ENCODE assay signal across 17 cellular contexts in the genomic region with DNA sequence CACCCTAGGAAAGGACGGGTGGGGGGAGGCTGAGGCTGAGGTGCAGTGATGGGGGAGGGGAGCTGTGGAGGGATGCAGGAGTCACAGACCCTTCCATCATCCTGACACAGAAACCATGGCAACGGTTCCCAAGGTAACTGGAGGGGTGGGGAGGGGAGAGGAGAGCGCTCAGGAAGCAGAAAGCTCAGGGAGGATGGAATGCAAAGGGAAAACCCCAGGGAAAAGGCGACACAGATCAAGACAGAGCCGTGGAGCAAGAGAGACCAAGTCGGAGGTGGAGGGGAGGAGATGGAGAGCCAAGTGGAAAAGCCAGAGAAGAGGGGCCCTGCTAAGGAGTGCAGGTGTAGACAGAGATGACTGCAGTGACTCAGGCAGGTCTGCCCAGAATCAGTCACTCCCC. TPM values are rescaled to one million over a fixed set of nuclear protein-coding genes. Genes with fewer than 3 reads are reported as not detected.
DNase-seq lines count a peak whose midpoint lies in the region; ATAC-seq and TF ChIP-seq lines count a peak whose summit lies in the region.
"Had no signal": no experiment of that assay in that cellular context is flagged by ENCODE, and none has a peak within 500 bp of the region (broad histone marks: within the 10 kb centered on the region; RNA-seq: fewer than 3 reads in every experiment).

No MANE protein-coding gene starts in this region.

- H3K27me3 ChIP-seq in osteoblast (ENCODE audit: insufficient read depth, low read length) = peaks cover 7% of the 10 kb centered on the region
- H3K27me3 ChIP-seq in naive thymus-derived CD4-positive, alpha-beta T cell (ENCODE audit: control insufficient read depth in 2 of 2, insufficient read depth in 2 of 2, low read length in 2 of 2) = no peaks in the 10 kb centered on the region

- H3K27me3 Mint-ChIP-seq in glutamatergic neuron (ENCODE audit: unreplicated experiment) = peaks cover 22% of the 10 kb centered on the region
- peaks cover 0 to 11% (median 4%) of the 10 kb centered on the region in 5 donors for H3K27me3 Mint-ChIP-seq in naive thymus-derived CD4-positive, alpha-beta T cell

- DNase-seq in NCI-H524 (lab: John Stamatoyannopoulos, UW) = peak; percentile 60
- DNase-seq in NCI-H524 treated with DMSO at 0.1 percent for 48 hours (lab: John Stamatoyannopoulos, UW) = no peak
- DNase-seq in HEK293T (ENCODE audit: extremely low spot score) = no peak
- DNase-seq in glutamatergic neuron = peak; percentile 67
- DNase-seq in osteoblast (ENCODE audit: insufficient read length, low spot score, missing footprints) = peak; percentile 69
- DNase-seq in LoVo (ENCODE audit: low spot score) = no peak
- no peak for DNase-seq in naive thymus-derived CD4-positive, alpha-beta T cell
- DNase-seq: AML-193, Caco-2, NCI-H1436, NCI-H2081 treated with DMSO at 0.1 percent for 48 hours, NCI-H446 treated with DMSO at 0.1 percent for 48 hours, SIG-M5, SW 1271 had no signal

- H3K27ac Mint-ChIP-seq in glutamatergic neuron (ENCODE audit: unreplicated experiment) = peak overlapping the region; percentile 64
- no peak overlapping the region for H3K27ac Mint-ChIP-seq in naive thymus-derived CD4-positive, alpha-beta T cell

- H3K4me1 Mint-ChIP-seq in glutamatergic neuron (ENCODE audit: low read depth, unreplicated experiment) = peaks cover 20% of the 10 kb centered on the region
- peaks cover 0 to 11% (median 3%) of the 10 kb centered on the region in 7 donors for H3K4me1 Mint-ChIP-seq in naive thymus-derived CD4-positive, alpha-beta T cell

- H3K79me2 ChIP-seq in osteoblast (ENCODE audit: insufficient read depth, low read length) = no peaks in the 10 kb centered on the region

- no peak overlapping the region for H2AFZ ChIP-seq in osteoblast (ENCODE audit: low read length)

- no peak overlapping the region for H3K27ac ChIP-seq in osteoblast (ENCODE audit: low read depth, low read length)
- H3K27ac ChIP-seq in naive thymus-derived CD4-positive, alpha-beta T cell (ENCODE audit: low read depth, low read length) = no peak overlapping the region

- H3K36me3 Mint-ChIP-seq in glutamatergic neuron (ENCODE audit: unreplicated experiment) = peaks cover 4% of the 10 kb centered on the region
- peaks cover 0 to 5% (median 0%) of the 10 kb centered on the region in 5 donors for H3K36me3 Mint-ChIP-seq in naive thymus-derived CD4-positive, alpha-beta T cell

- H3K36me3 ChIP-seq in osteoblast (ENCODE audit: insufficient read depth, low read length) = no peaks in the 10 kb centered on the region
- no peaks in the 10 kb centered on the region for H3K36me3 ChIP-seq in naive thymus-derived CD4-positive, alpha-beta T cell (ENCODE audit: control insufficient read depth in 2 of 3, insufficient read depth in 3 of 3, low read length in 3 of 3)

- peaks cover 9% of the 10 kb centered on the region for H3K9me3 Mint-ChIP-seq in glutamatergic neuron (ENCODE audit: unreplicated experiment)
- H3K9me3 Mint-ChIP-seq in naive thymus-derived CD4-positive, alpha-beta T cell = peaks cover 0 to 3% (median 0%) of the 10 kb centered on the region in 11 donors

- TF ChIP-seq CTCF in glutamatergic neuron (IDR thresholded peaks at IDR 0.05; ENCODE audit: partially characterized antibody, unreplicated experiment) (no peak), osteoblast (IDR thresholded peaks at IDR 0.05; ENCODE audit: extremely low read depth, low read depth, low read length) (no peak)

- H3K4me2 ChIP-seq in osteoblast (ENCODE audit: insufficient read depth, low read length) = no peak overlapping the region

- POLR2A ChIA-PET in HEK293T (lab: Yijun Ruan, JAX) = no interaction called here
- POLR2A ChIA-PET in naive thymus-derived CD4-positive, alpha-beta T cell (lab: Charles Lee) = no interaction called here

- no peaks in the 10 kb centered on the region for H3K9me3 ChIP-seq in osteoblast (ENCODE audit: low read depth, low read length)
- no peaks in the 10 kb centered on the region for H3K9me3 ChIP-seq in naive thymus-derived CD4-positive, alpha-beta T cell (ENCODE audit: control insufficient read depth in 2 of 3, low read length in 3 of 3)
- H3K9me3 ChIP-seq: Caco-2 had no signal

- intact Hi-C loops in naive thymus-derived CD4-positive, alpha-beta T cell (cut with micrococcal nuclease) = no loop called here

- CTCF ChIA-PET in HEK293T (lab: Yijun Ruan, JAX) = interaction anchor here (0.6 kb wide), 1 partner anchor 216 kb away, joined by 3 read pairs; no protein-coding TSS in a partner anchor
- CTCF ChIA-PET in naive thymus-derived CD4-positive, alpha-beta T cell (lab: Charles Lee) = interaction anchor here (0.6 kb wide), 1 partner anchor 104 kb away, joined by 3 read pairs; no protein-coding TSS in a partner anchor

- no peak overlapping the region for H3K4me3 ChIP-seq in osteoblast (ENCODE audit: insufficient read depth, low read length)
- H3K4me3 ChIP-seq in naive thymus-derived CD4-positive, alpha-beta T cell (ENCODE audit: low read length) = no peak overlapping the region

- peaks cover 9% of the 10 kb centered on the region for H4K20me1 ChIP-seq in osteoblast (ENCODE audit: insufficient read depth, low read length)

- ATAC-seq in GM19324 (IDR thresholded peaks at IDR 0.05; ENCODE audit: low FRiP score, unreplicated experiment) = no peak
- no peak for ATAC-seq in naive thymus-derived CD4-positive, alpha-beta T cell

- peak overlapping the region; percentile 79 for H3K4me3 Mint-ChIP-seq in glutamatergic neuron (ENCODE audit: unreplicated experiment)
- H3K4me3 Mint-ChIP-seq in naive thymus-derived CD4-positive, alpha-beta T cell = no peak overlapping the region

- no peaks in the 10 kb centered on the region for H3K4me1 ChIP-seq in osteoblast (ENCODE audit: insufficient read depth, low read length)
- H3K4me1 ChIP-seq in naive thymus-derived CD4-positive, alpha-beta T cell (ENCODE audit: control insufficient read depth in 2 of 2, insufficient read depth in 2 of 2, low read length in 2 of 2) = no peaks in the 10 kb centered on the region
- H3K4me1 ChIP-seq: Caco-2 had no signal

TF ChIP-seq in HEK293T, 16 proteins besides CTCF, POLR2A, EP300 and RAD21:
- TF ChIP-seq, protein P1, sequence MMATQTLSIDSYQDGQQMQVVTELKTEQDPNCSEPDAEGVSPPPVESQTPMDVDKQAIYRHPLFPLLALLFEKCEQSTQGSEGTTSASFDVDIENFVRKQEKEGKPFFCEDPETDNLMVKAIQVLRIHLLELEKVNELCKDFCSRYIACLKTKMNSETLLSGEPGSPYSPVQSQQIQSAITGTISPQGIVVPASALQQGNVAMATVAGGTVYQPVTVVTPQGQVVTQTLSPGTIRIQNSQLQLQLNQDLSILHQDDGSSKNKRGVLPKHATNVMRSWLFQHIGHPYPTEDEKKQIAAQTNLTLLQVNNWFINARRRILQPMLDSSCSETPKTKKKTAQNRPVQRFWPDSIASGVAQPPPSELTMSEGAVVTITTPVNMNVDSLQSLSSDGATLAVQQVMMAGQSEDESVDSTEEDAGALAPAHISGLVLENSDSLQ (IDR thresholded peaks at IDR 0.05) = 0 out of 2 replicates have a peak, but pooled peaks have one; percentile 13
- no peak for TF ChIP-seq ARNT (IDR thresholded peaks at IDR 0.05)

RNA-seq across cellular contexts. Expression of a gene that starts 14.5 kb away (rescaled TPM):
- 925 TPM for total RNA-seq in glutamatergic neuron (ENCODE audit: unreplicated experiment)
- under 0.01 TPM in 2 replicates for total RNA-seq in osteoblast
- 1 to 10 TPM in 3 of 5 experiments, under 1 TPM in 1, not detected in 1; 0.81 to 9.2 (median 1.3) TPM for total RNA-seq in naive thymus-derived CD4-positive, alpha-beta T cell
- under 1 TPM in 1 of 2 donors, not detected in 1; 0.16 TPM for polyA plus RNA-seq in naive thymus-derived CD4-positive, alpha-beta T cell
- total RNA-seq: OCI-LY7 had no signal

RNA-seq across cellular contexts. Expression of a gene that starts 33.0 kb away (rescaled TPM):
- total RNA-seq in glutamatergic neuron (ENCODE audit: unreplicated experiment) (not detected), osteoblast (not detected in 2 replicates)
- total RNA-seq in naive thymus-derived CD4-positive, alpha-beta T cell = under 1 TPM in 1 of 5 experiments, not detected in 4; 0.29 TPM
- not detected for polyA plus RNA-seq in naive thymus-derived CD4-positive, alpha-beta T cell
- total RNA-seq: Caco-2, RPMI7951 had no signal

RNA-seq across cellular contexts. Expression of a gene that starts 41.1 kb away (rescaled TPM):
- total RNA-seq in glutamatergic neuron (ENCODE audit: unreplicated experiment) (41.8 TPM), osteoblast (under 0.01 TPM in 2 replicates)
- 10 to 100 TPM in 2 of 5 experiments, under 1 TPM in 3; 0.32 to 29.0 (median 0.51) TPM for total RNA-seq in naive thymus-derived CD4-positive, alpha-beta T cell
- polyA plus RNA-seq in naive thymus-derived CD4-positive, alpha-beta T cell = under 1 TPM; 0.07 to 0.53 TPM
- total RNA-seq: OCI-LY7 had no signal

RNA-seq across cellular contexts. Expression of a gene that starts 54.6 kb away (rescaled TPM):
- total RNA-seq in glutamatergic neuron (ENCODE audit: unreplicated experiment) (33.5 TPM), osteoblast (0.88 and 1.4 TPM in 2 replicates)
- 100 to 1,000 TPM; 310 to 439 (median 377) TPM for total RNA-seq in naive thymus-derived CD4-positive, alpha-beta T cell
- 100 to 1,000 TPM in 1 of 2 donors, 10 to 100 TPM in 1; 82.5 to 147 TPM for polyA plus RNA-seq in naive thymus-derived CD4-positive, alpha-beta T cell

Comparison
In these comparisons a context has a peak if more than half of its experiments do, and no peak if none do; other contexts are left out.
1. DNase-seq: peak in NCI-H524 (2 of 2), glutamatergic neuron (single experiment) and osteoblast (single experiment); none in NCI-H524 treated with DMSO at 0.1 percent for 48 hours (single experiment), HEK293T (single experiment), LoVo (single experiment) and naive thymus-derived CD4-positive, alpha-beta T cell (0 of 9).
2. RNA of a gene that starts 14.5 kb away (total RNA-seq): 925 TPM in glutamatergic neuron (single experiment); 0.81 to 9.2 TPM in naive thymus-derived CD4-positive, alpha-beta T cell and under 0.01 TPM in osteoblast; every median in the first group is over 10 times any median in the second.